Comparison of ENCODE assay signal across 15 cellular contexts in genomic region chr19:41866284-41866683, GRCh38. TPM values are rescaled to one million over a fixed set of nuclear protein-coding genes. Genes with fewer than 3 reads are reported as not detected.
DNase-seq lines count a peak whose midpoint lies in the region; ATAC-seq lines count a peak whose summit lies in the region.
"Had no signal": no experiment of that assay in that cellular context is flagged by ENCODE, and none has a peak within 500 bp of the region (broad histone marks: within the 10 kb centered on the region; RNA-seq: fewer than 3 reads in every experiment).

No MANE protein-coding gene starts in this region.

- H3K9ac ChIP-seq in HUES48 (ENCODE audit: low read depth, low read length): no peak overlapping the region

- no peak for ATAC-seq in HG02623 (IDR thresholded peaks at IDR 0.05; ENCODE audit: unreplicated experiment)
- ATAC-seq: PC-3 had no signal

- H3K36me3 ChIP-seq in HUES48 (ENCODE audit: control insufficient read depth, insufficient read depth, low read length): peaks cover 94% of the 10 kb centered on the region

- no peaks in the 10 kb centered on the region for H3K27me3 ChIP-seq in HUES48 (ENCODE audit: control insufficient read depth, insufficient read depth, low read length)
- H3K27me3 ChIP-seq: transverse colon had no signal

- H3K9me3 ChIP-seq in HUES48 (ENCODE audit: control insufficient read depth, insufficient read depth, low read length): no peaks in the 10 kb centered on the region
- H3K9me3 ChIP-seq: transverse colon had no signal

- H3K4me1 ChIP-seq in HUES48 (ENCODE audit: control insufficient read depth, insufficient read depth, low read length): peaks cover 16% of the 10 kb centered on the region

- DNase-seq in DMS 273 (lab: John Stamatoyannopoulos, UW; ENCODE audit: unreplicated experiment) (peak; percentile 64), DMS 273 treated with DMSO at 0.1 percent for 48 hours (lab: John Stamatoyannopoulos, UW) (no peak), myocyte (ENCODE audit: low read depth) (peak; percentile 45), GM19240 (ENCODE audit: insufficient read length, low spot score) (no peak), SIG-M5 treated with dmso at 0.1 percent for 504 hours (lab: John Stamatoyannopoulos, UW; ENCODE audit: unreplicated experiment) (no peak)
- DNase-seq in activated T-cell treated with anti-CD3 and anti-CD28 coated beads, Interleukin-2, amount 50 U/mL, for 48 hours: peak; percentile 55
- DNase-seq: dermis blood vessel endothelial cell, hippocampal formation, naive B cell, PC-3, transverse colon had no signal

- H3K4me3 ChIP-seq in HUES48 (ENCODE audit: low read depth, low read length): no peak overlapping the region
- H3K4me3 ChIP-seq: transverse colon had no signal

- H3K27ac ChIP-seq in HUES48 (ENCODE audit: low read depth, low read length): peak overlapping the region; percentile 32
- H3K27ac ChIP-seq: 22Rv1, transverse colon had no signal

RNA-seq across cellular contexts. Expression of gene RPS19, which starts 6.2 kb away (rescaled TPM):
- 323 and 368 TPM in 2 replicates for total RNA-seq in myocyte
- polyA plus RNA-seq in myocyte (2012): 2,994 TPM

RNA-seq across cellular contexts. Expression of gene CD79A, which starts 10.8 kb away (rescaled TPM):
- 1.2 and 2.0 TPM in 2 replicates for total RNA-seq in myocyte
- 0.25 TPM for polyA plus RNA-seq in myocyte (2012)

RNA-seq across cellular contexts. Expression of gene ARHGEF1, which starts 16.7 kb away (rescaled TPM):
- 24.2 and 25.5 TPM in 2 replicates for total RNA-seq in myocyte
- 46.9 TPM for polyA plus RNA-seq in myocyte (2012)

RNA-seq across cellular contexts. Expression of gene DMRTC2, which starts 21.4 kb away (rescaled TPM):
- total RNA-seq in myocyte: not detected in 2 replicates
- polyA plus RNA-seq in myocyte (2012): not detected
- total RNA-seq: activated CD8-positive, alpha-beta memory T cell treated with anti-CD3 and anti-CD28 coated beads for 36 hours; dermis blood vessel endothelial cell; PC-3; transverse colon had no signal

RNA-seq across cellular contexts. Expression of gene LYPD4, which starts 21.8 kb away (rescaled TPM):
- total RNA-seq in myocyte: not detected in 2 replicates
- not detected for polyA plus RNA-seq in myocyte (2012)
- total RNA-seq: activated CD8-positive, alpha-beta memory T cell treated with anti-CD3 and anti-CD28 coated beads for 36 hours; dermis blood vessel endothelial cell; PC-3; transverse colon had no signal

Comparison
In these comparisons a context has a peak if more than half of its experiments do, and no peak if none do; other contexts are left out.
1. DNase-seq: peak in DMS 273 (single experiment), activated T-cell treated with anti-CD3 and anti-CD28 coated beads, Interleukin-2, amount 50 U/mL, for 48 hours (2 of 2) and myocyte (single experiment); none in DMS 273 treated with DMSO at 0.1 percent for 48 hours (single experiment), GM19240 (single experiment) and SIG-M5 treated with dmso at 0.1 percent for 504 hours (single experiment).